Comparison of ENCODE assay signal across 8 cellular contexts in the genomic region with DNA sequence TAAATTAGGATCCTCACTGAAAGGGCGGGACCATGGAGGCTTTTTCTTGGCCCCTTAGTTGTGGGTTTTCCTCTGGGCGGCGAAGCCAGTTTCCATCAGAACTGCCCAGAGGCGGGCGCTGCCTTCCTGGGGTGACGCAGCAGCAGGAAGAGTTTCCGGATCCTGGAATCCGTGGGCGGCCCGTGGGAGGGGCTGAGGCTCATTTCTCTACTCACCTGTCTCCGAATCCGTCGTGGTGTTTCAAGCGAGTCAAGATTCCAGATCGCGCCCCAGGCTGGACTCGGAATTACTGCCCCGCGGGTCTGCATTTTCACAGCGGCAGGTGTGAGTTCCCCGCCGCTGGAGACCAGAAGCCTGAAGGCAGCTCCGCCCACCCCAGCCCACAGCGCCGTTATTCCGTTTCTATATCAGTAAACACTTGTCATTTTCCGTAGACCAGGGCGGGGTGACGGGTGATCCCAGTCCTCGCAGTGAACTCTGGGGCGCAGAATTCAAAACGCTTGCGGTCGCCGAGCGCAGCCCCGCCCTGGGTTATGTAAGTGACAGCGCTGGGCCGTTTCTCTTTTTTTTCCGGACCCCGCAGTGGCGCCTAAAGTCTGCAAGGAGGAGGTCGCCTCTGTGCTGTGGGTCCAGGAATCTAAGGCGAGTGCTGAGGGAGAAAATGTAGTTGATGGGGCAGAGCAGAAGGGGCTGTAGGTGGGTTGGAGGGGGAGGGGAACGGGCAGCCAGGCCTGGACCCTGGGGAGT. TPM values are rescaled to one million over a fixed set of nuclear protein-coding genes. Genes with fewer than 3 reads are reported as not detected.
DNase-seq lines count a peak whose midpoint lies in the region; ATAC-seq and TF ChIP-seq lines count a peak whose summit lies in the region.

No MANE protein-coding gene starts in this region.

- H3K4me1 ChIP-seq in aorta (ENCODE audit: control insufficient read depth in 1 of 2, insufficient read depth in 2 of 2, low read length in 2 of 2): no peaks in the 10 kb centered on the region

- H3K27ac ChIP-seq in angular gyrus (ENCODE audit: low read depth, low read length): peak overlapping the region; percentile 92
- peak overlapping the region; percentile 59 to 78 for H3K27ac ChIP-seq in aorta (ENCODE audit: low read depth in 1 of 2, low read length in 2 of 2)

- in situ Hi-C loops in GM13976 (cut with MboI; ENCODE audit: low sequenced_read_pairs, unreplicated experiment): loop anchor here (5.0 kb wide), 1 partner anchor 165 kb away; no protein-coding TSS in a partner anchor

- no peak for TF ChIP-seq CTCF in GM13976 (IDR thresholded peaks at IDR 0.05; ENCODE audit: borderline replicate concordance, control extremely low read depth, extremely low read depth, insufficient read depth, missing control alignments)

- no peaks in the 10 kb centered on the region for H3K9me3 ChIP-seq in aorta (ENCODE audit: control insufficient read depth, low read length)

- peak overlapping the region; percentile 57 to 77 for H3K4me3 ChIP-seq in aorta (ENCODE audit: low read length in 2 of 2)

- peak; percentile 75 for DNase-seq in GM13976 (ENCODE audit: low spot score)
- peak; percentile 62 for DNase-seq in NCI-H1694 (lab: John Stamatoyannopoulos, UW)
- DNase-seq in T-helper 2 cell: peak; percentile 76 to 97 (median 94)
- peak; percentile 76 for DNase-seq in hepatic stellate cell (ENCODE audit: low spot score)
- peak; percentile 73 for DNase-seq in renal cortical epithelial cell (ENCODE audit: low read depth)
- peak; percentile 96 for DNase-seq in aorta

- no peaks in the 10 kb centered on the region for H3K27me3 ChIP-seq in aorta (ENCODE audit: control insufficient read depth in 1 of 2, insufficient read depth in 2 of 2, low read length in 1 of 2)

- no peaks in the 10 kb centered on the region for H3K36me3 ChIP-seq in aorta (ENCODE audit: control insufficient read depth in 1 of 2, insufficient read depth in 2 of 2, low read length in 1 of 2)

- intact Hi-C loops in aorta (cut with DNase I): loop anchor here in 1 of 2 donors (1.0 to 2.0 kb wide), 2 partner anchors 75 to 170 kb away; a partner anchor contains a TSS

- 0% methylated on average over 45 of the region's 45 CpGs for WGBS in aorta, 2 donors

- ATAC-seq in HG02884 (IDR thresholded peaks at IDR 0.05; ENCODE audit: unreplicated experiment): peak; percentile 67
- peak; percentile 94 for ATAC-seq in aorta (ENCODE audit: low FRiP score)

RNA-seq across cellular contexts. Expression of a gene that starts 27.2 kb away (rescaled TPM):
- total RNA-seq in renal cortical epithelial cell (6.6 and 11.3 TPM in 2 replicates), aorta (1 to 10 TPM in 1 of 2 donors, under 1 TPM in 1; 0.45 to 2.2 TPM)
- 1 to 10 TPM in 1 of 2 donors, not detected in 1; 2.6 TPM for polyA plus RNA-seq in aorta

RNA-seq across cellular contexts. Expression of a gene that starts 39.3 kb away (rescaled TPM):
- 2.2 and 10.8 TPM in 2 replicates for total RNA-seq in renal cortical epithelial cell
- total RNA-seq in aorta: 1 to 10 TPM; 3.1 to 8.3 TPM
- polyA plus RNA-seq in aorta: 1 to 10 TPM; 3.4 to 4.2 TPM

RNA-seq across cellular contexts. Expression of a gene that starts 40.1 kb away (rescaled TPM):
- total RNA-seq in renal cortical epithelial cell: 12.9 and 21.0 TPM in 2 replicates
- 10 to 100 TPM; 13.7 to 23.2 TPM for total RNA-seq in aorta
- polyA plus RNA-seq in aorta: 10 to 100 TPM in 1 of 2 donors, 1 to 10 TPM in 1; 7.0 to 21.3 TPM

RNA-seq across cellular contexts. Expression of a gene that starts 58.9 kb away (rescaled TPM):
- total RNA-seq in renal cortical epithelial cell: not detected in 2 replicates
- total RNA-seq in aorta: not detected
- polyA plus RNA-seq in aorta: not detected

Comparison
In these comparisons a context has a peak if more than half of its experiments do, and no peak if none do; other contexts are left out.
1. Peak in every context shown above with its lines: DNase-seq, ATAC-seq, H3K4me3 ChIP-seq and H3K27ac ChIP-seq.